ENCODE assay signal across 15 cellular contexts in the genomic region with DNA sequence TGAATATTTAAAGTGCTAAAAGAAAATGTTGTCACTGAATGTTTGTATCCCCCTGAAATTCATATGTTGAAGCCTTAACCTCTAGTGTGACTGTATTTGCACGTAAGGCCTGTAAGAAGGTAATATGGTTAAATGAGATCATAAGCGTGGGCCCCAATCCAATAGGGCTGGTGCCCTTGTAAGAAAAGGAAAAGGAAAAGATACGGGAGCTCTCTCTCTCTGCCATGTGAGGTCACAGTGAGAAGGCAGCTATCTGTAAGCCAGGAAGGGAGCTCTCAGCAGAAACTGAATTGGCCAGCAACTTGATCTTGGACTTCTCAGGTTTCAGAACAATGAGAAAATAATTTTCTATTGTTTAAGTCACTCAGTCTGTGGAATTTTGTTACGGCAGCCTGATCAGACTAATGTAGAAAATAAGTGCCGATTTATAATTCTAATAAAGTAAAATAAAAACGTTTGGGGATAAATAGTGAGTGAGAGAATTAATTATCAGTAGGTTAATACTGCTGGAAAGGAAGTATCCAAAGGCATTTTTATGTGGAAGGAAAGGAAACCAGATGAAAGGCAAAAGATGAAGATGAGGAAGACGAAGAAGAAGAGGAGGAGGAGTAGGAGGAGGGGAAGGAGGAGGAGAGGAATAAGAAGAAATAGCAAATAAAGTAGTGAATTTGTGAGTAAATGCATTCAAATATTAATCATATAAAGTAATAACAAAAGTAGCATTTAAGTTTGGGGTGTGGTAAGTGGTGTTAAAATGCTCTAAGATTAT.
DNase-seq lines count a peak whose midpoint lies in the region; ATAC-seq and TF ChIP-seq lines count a peak whose summit lies in the region.
"Had no signal": no experiment of that assay in that cellular context is flagged by ENCODE, and none has a peak within 500 bp of the region (broad histone marks: within the 10 kb centered on the region; RNA-seq: fewer than 3 reads in every experiment).

No MANE protein-coding gene starts in this region.

- TF ChIP-seq CTCF in HEK293 (tag by site-specific recombination; IDR thresholded peaks at IDR 0.05) (no peak), fibroblast of lung (conservative IDR thresholded peaks at IDR 0.05 in 1 of 2, IDR thresholded peaks at IDR 0.05 in 1 of 2; ENCODE audit: low read depth in 1 of 2, low read length in 2 of 2) (no peak), osteoblast (IDR thresholded peaks at IDR 0.05; ENCODE audit: extremely low read depth, low read depth, low read length) (no peak)

- H3K27me3 ChIP-seq in fibroblast of lung (ENCODE audit: control insufficient read depth, insufficient read depth, low read length) (no peaks in the 10 kb centered on the region), osteoblast (ENCODE audit: insufficient read depth, low read length) (no peaks in the 10 kb centered on the region)
- H3K27me3 ChIP-seq: foreskin keratinocyte, SJSA1 had no signal

- H3K27ac ChIP-seq in HEK293 (ENCODE audit: extremely low read depth, low read depth, low read length) (no peak overlapping the region), fibroblast of lung (ENCODE audit: insufficient read depth, low read length) (no peak overlapping the region), osteoblast (ENCODE audit: low read depth, low read length) (no peak overlapping the region)
- H3K27ac ChIP-seq: coronary artery, foreskin keratinocyte, SJSA1, WERI-Rb-1 had no signal

- H3K36me3 ChIP-seq in HEK293 (ENCODE audit: control insufficient read depth in 2 of 2, insufficient read depth in 1 of 2, low read length in 2 of 2), result no peaks in the 10 kb centered on the region
- H3K36me3 ChIP-seq in fibroblast of lung (ENCODE audit: control insufficient read depth, insufficient read depth, low read length), result no peaks in the 10 kb centered on the region
- H3K36me3 ChIP-seq in osteoblast (ENCODE audit: insufficient read depth, low read length), result no peaks in the 10 kb centered on the region
- H3K36me3 ChIP-seq: SJSA1, WERI-Rb-1 had no signal

- H3K4me1 ChIP-seq in HEK293 (ENCODE audit: control insufficient read depth, insufficient read depth, low read length) (no peaks in the 10 kb centered on the region), fibroblast of lung (ENCODE audit: control insufficient read depth, extremely low read depth, insufficient read depth, low read length) (no peaks in the 10 kb centered on the region), osteoblast (ENCODE audit: insufficient read depth, low read length) (peaks cover under 1% of the 10 kb centered on the region)
- H3K4me1 ChIP-seq: SJSA1 had no signal

- H3K9me3 ChIP-seq in HEK293 (ENCODE audit: control insufficient read depth, insufficient read depth, low read depth, low read length) (no peaks in the 10 kb centered on the region), fibroblast of lung (ENCODE audit: control insufficient read depth, insufficient read depth, low read depth, low read length) (no peaks in the 10 kb centered on the region), osteoblast (ENCODE audit: low read depth, low read length) (no peaks in the 10 kb centered on the region)
- H3K9me3 ChIP-seq: SJSA1 had no signal

- H3K4me2 ChIP-seq in fibroblast of lung (ENCODE audit: extremely low read depth, insufficient read depth, low read length), result no peak overlapping the region
- no peak overlapping the region for H3K4me2 ChIP-seq in osteoblast (ENCODE audit: insufficient read depth, low read length)

- H2AFZ ChIP-seq in fibroblast of lung (ENCODE audit: low read length), result no peak overlapping the region
- peak overlapping the region; percentile 51 for H2AFZ ChIP-seq in osteoblast (ENCODE audit: low read length)

- POLR2A ChIA-PET in HEK293 (lab: Yijun Ruan, JAX), result no interaction called here

- peak; percentile 67 for DNase-seq in RPMI7951 (ENCODE audit: low read depth)
- DNase-seq in fibroblast of lung (ENCODE audit: low read depth in 2 of 2), result peak; percentile 75 to 81
- no peak for DNase-seq in osteoblast (ENCODE audit: insufficient read length, low spot score, missing footprints)
- no peak for DNase-seq in activated CD4-positive, CD25-positive, alpha-beta regulatory T cell treated with anti-CD3 and anti-CD28 coated beads, Interleukin-2, amount 50 U/mL, for 72 hours
- no peak for DNase-seq in GOT3 (lab: John Stamatoyannopoulos, UW)
- DNase-seq in COLO668 (lab: John Stamatoyannopoulos, UW; ENCODE audit: unreplicated experiment), result no peak
- DNase-seq: CD4-positive, CD25-positive, alpha-beta regulatory T cell; foreskin keratinocyte; NCI-H1417; NK-92 treated with Interleukin-12 subunit alpha and Interleukin-12 subunit beta, amount 100 ng/mL, for 24 hours; WERI-Rb-1 had no signal

- H3K4me3 ChIP-seq in HEK293 (ENCODE audit: low read depth, low read length) (no peak overlapping the region), fibroblast of lung (replicated peaks in 1 of 4; ENCODE audit: control extremely low read depth in 1 of 4, insufficient read depth in 1 of 4, low read depth in 3 of 4, low read length in 4 of 4) (no peak overlapping the region), osteoblast (ENCODE audit: insufficient read depth, low read length) (no peak overlapping the region)
- H3K4me3 ChIP-seq: coronary artery, SJSA1 had no signal

- H3K79me2 ChIP-seq in fibroblast of lung (ENCODE audit: control insufficient read depth, insufficient read depth, low read length) (no peaks in the 10 kb centered on the region), osteoblast (ENCODE audit: insufficient read depth, low read length) (no peaks in the 10 kb centered on the region)

- no peak overlapping the region for H3K9ac ChIP-seq in fibroblast of lung (ENCODE audit: insufficient read depth, low read length)

- CTCF ChIA-PET in HEK293 (lab: Yijun Ruan, JAX), result interaction anchor here (1.0 to 1.1 kb wide), 2 partner anchors 12 to 21 kb away, joined by 3 read pairs; no protein-coding TSS in a partner anchor

- no peaks in the 10 kb centered on the region for H4K20me1 ChIP-seq in fibroblast of lung (ENCODE audit: control insufficient read depth, extremely low read depth, insufficient read depth, low read length)
- H4K20me1 ChIP-seq in osteoblast (ENCODE audit: insufficient read depth, low read length), result no peaks in the 10 kb centered on the region

- no peak for ATAC-seq in HG02973 (IDR thresholded peaks at IDR 0.05; ENCODE audit: unreplicated experiment)
- ATAC-seq: foreskin keratinocyte had no signal

TF ChIP-seq in HEK293, 187 proteins besides CTCF, POLR2A, EP300 and RAD21:
- TF ChIP-seq ZNF600 (tag by site-specific recombination; IDR thresholded peaks at IDR 0.05), result no peak
- TF ChIP-seq ZNF510 (tag by site-specific recombination; IDR thresholded peaks at IDR 0.05; ENCODE audit: insufficient replicate concordance), result no peak
- TF ChIP-seq, protein P1, sequence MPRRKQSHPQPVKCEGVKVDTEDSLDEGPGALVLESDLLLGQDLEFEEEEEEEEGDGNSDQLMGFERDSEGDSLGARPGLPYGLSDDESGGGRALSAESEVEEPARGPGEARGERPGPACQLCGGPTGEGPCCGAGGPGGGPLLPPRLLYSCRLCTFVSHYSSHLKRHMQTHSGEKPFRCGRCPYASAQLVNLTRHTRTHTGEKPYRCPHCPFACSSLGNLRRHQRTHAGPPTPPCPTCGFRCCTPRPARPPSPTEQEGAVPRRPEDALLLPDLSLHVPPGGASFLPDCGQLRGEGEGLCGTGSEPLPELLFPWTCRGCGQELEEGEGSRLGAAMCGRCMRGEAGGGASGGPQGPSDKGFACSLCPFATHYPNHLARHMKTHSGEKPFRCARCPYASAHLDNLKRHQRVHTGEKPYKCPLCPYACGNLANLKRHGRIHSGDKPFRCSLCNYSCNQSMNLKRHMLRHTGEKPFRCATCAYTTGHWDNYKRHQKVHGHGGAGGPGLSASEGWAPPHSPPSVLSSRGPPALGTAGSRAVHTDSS (tag by site-specific recombination; IDR thresholded peaks at IDR 0.05), result peak; percentile 67
- no peak for TF ChIP-seq ZNF274 (IDR thresholded peaks at IDR 0.05; ENCODE audit: low read length)
- TF ChIP-seq ZNF274 (tag by site-specific recombination; IDR thresholded peaks at IDR 0.05; ENCODE audit: borderline replicate concordance), result no peak
- TF ChIP-seq, protein P2, sequence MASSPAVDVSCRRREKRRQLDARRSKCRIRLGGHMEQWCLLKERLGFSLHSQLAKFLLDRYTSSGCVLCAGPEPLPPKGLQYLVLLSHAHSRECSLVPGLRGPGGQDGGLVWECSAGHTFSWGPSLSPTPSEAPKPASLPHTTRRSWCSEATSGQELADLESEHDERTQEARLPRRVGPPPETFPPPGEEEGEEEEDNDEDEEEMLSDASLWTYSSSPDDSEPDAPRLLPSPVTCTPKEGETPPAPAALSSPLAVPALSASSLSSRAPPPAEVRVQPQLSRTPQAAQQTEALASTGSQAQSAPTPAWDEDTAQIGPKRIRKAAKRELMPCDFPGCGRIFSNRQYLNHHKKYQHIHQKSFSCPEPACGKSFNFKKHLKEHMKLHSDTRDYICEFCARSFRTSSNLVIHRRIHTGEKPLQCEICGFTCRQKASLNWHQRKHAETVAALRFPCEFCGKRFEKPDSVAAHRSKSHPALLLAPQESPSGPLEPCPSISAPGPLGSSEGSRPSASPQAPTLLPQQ (tag by site-specific recombination; IDR thresholded peaks at IDR 0.05), result peak; percentile 73
- TF ChIP-seq ZNF629 (tag by site-specific recombination; IDR thresholded peaks at IDR 0.05), result no peak
- TF ChIP-seq, protein P3, sequence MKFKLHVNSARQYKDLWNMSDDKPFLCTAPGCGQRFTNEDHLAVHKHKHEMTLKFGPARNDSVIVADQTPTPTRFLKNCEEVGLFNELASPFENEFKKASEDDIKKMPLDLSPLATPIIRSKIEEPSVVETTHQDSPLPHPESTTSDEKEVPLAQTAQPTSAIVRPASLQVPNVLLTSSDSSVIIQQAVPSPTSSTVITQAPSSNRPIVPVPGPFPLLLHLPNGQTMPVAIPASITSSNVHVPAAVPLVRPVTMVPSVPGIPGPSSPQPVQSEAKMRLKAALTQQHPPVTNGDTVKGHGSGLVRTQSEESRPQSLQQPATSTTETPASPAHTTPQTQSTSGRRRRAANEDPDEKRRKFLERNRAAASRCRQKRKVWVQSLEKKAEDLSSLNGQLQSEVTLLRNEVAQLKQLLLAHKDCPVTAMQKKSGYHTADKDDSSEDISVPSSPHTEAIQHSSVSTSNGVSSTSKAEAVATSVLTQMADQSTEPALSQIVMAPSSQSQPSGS (tag by site-specific recombination; IDR thresholded peaks at IDR 0.05; ENCODE audit: low read depth), result no peak
- TF ChIP-seq ZFP69B (tag by site-specific recombination; IDR thresholded peaks at IDR 0.05), result 0 out of 2 replicates have a peak, but pooled peaks have one; percentile 17
- TF ChIP-seq ZNF843 (tag by site-specific recombination; IDR thresholded peaks at IDR 0.05), result no peak
- TF ChIP-seq ZNF473 (tag by site-specific recombination; IDR thresholded peaks at IDR 0.05), result no peak
- no peak for TF ChIP-seq ZNF311 (tag by site-specific recombination; IDR thresholded peaks at IDR 0.05; ENCODE audit: borderline replicate concordance)

Comparison
In these comparisons a context has a peak if more than half of its experiments do, and no peak if none do; other contexts are left out.
1. DNase-seq: peak in RPMI7951 (single experiment) and fibroblast of lung (2 of 2); none in osteoblast (single experiment), activated CD4-positive, CD25-positive, alpha-beta regulatory T cell treated with anti-CD3 and anti-CD28 coated beads, Interleukin-2, amount 50 U/mL, for 72 hours (single experiment), GOT3 (single experiment) and COLO668 (single experiment).